ENCODE assay signal across 28 cellular contexts in genomic region chr1:34650090-34650489, GRCh38.
"Had no signal": no experiment of that assay in that cellular context is flagged by ENCODE, and none has a peak within 500 bp of the region (broad histone marks: within the 10 kb centered on the region; RNA-seq: fewer than 3 reads in every experiment).

No MANE protein-coding gene starts in this region.

- ATAC-seq: stimulated activated effector memory CD8-positive, alpha-beta T cell treated with anti-CD3 and anti-CD28 coated beads, Interleukin-12 subunit alpha, Interleukin-12 subunit beta, amount 100 ng/mL, for 72 hours; stimulated activated memory B cell treated with anti-CD40 and anti-IgM and Interleukin-4, amounts not matched to agents 10 μg/mL and 1 μg/mL and 100 μg/mL, for 72 hours; stimulated activated naive B cell treated with anti-CD40 and anti-IgM and Interleukin-4, amounts not matched to agents 10 μg/mL and 1 μg/mL and 100 μg/mL, for 72 hours; stimulated activated naive CD8-positive, alpha-beta T cell treated with anti-CD3 and anti-CD28 coated beads, Interleukin-15, amount 100 ng/mL, for 72 hours; stimulated activated naive CD8-positive, alpha-beta T cell treated with anti-CD3 and anti-CD28 coated beads, Interleukin-15, Interleukin-2, amounts not matched to agents 100 U/mL and 50 U/mL, for 24 hours; upper lobe of right lung had no signal

- H3K4me3 ChIP-seq: stomach, suprapubic skin, testis, thoracic aorta, thyroid gland, tibial artery, tibial nerve, transverse colon, upper lobe of left lung, upper lobe of right lung, uterus, vagina had no signal

- H3K4me1 ChIP-seq: stomach, suprapubic skin, testis, thyroid gland, tibial artery, tibial nerve, transverse colon, upper lobe of left lung, upper lobe of right lung, uterus, vagina had no signal

- H3K4me3 Mint-ChIP-seq: stimulated activated effector memory CD8-positive, alpha-beta T cell treated with anti-CD3 and anti-CD28 coated beads, Interleukin-12 subunit alpha, Interleukin-12 subunit beta, amount 100 ng/mL, for 72 hours; stimulated activated memory B cell treated with anti-CD40 and anti-IgM and Interleukin-4, amounts not matched to agents 10 μg/mL and 1 μg/mL and 100 μg/mL, for 72 hours; stimulated activated naive B cell treated with anti-CD40 and anti-IgM and Interleukin-4, amounts not matched to agents 10 μg/mL and 1 μg/mL and 100 μg/mL, for 72 hours; stimulated activated naive CD8-positive, alpha-beta T cell treated with anti-CD3 and anti-CD28 coated beads, Interleukin-15, amount 100 ng/mL, for 72 hours; stimulated activated naive CD8-positive, alpha-beta T cell treated with anti-CD3 and anti-CD28 coated beads, Interleukin-15, Interleukin-2, amounts not matched to agents 100 ng/mL and 50 ng/mL, for 24 hours; type B pancreatic cell had no signal

- H3K27me3 ChIP-seq: testis, thyroid gland, upper lobe of left lung, uterus, vagina had no signal

- H3K36me3 Mint-ChIP-seq: stimulated activated effector memory CD8-positive, alpha-beta T cell treated with anti-CD3 and anti-CD28 coated beads, Interleukin-12 subunit alpha, Interleukin-12 subunit beta, amount 100 ng/mL, for 72 hours; stimulated activated memory B cell treated with anti-CD40 and anti-IgM and Interleukin-4, amounts not matched to agents 10 μg/mL and 1 μg/mL and 100 μg/mL, for 72 hours; stimulated activated naive B cell treated with anti-CD40 and anti-IgM and Interleukin-4, amounts not matched to agents 10 μg/mL and 1 μg/mL and 100 μg/mL, for 72 hours; type B pancreatic cell had no signal

- H3K27ac Mint-ChIP-seq: stimulated activated effector memory CD8-positive, alpha-beta T cell treated with anti-CD3 and anti-CD28 coated beads, Interleukin-12 subunit alpha, Interleukin-12 subunit beta, amount 100 ng/mL, for 72 hours; stimulated activated memory B cell treated with anti-CD40 and anti-IgM and Interleukin-4, amounts not matched to agents 10 μg/mL and 1 μg/mL and 100 μg/mL, for 72 hours; stimulated activated naive CD8-positive, alpha-beta T cell treated with anti-CD3 and anti-CD28 coated beads, Interleukin-15, Interleukin-2, amounts not matched to agents 100 ng/mL and 50 ng/mL, for 24 hours; type B pancreatic cell had no signal

- H3K27ac ChIP-seq: stomach, suprapubic skin, testis, thoracic aorta, thyroid gland, tibial artery, tibial nerve, transverse colon, upper lobe of left lung, upper lobe of right lung, uterus, vagina had no signal

- DNase-seq: stimulated activated CD4-positive, alpha-beta T cell treated with anti-CD3 and anti-CD28 coated beads, Interleukin-2, amount 100 ng/mL, for 48 hours; stimulated activated CD4-positive, alpha-beta T cell treated with anti-CD3 and anti-CD28 coated beads, Interleukin-4, amount 100 ng/mL, for 1 hour; stimulated activated CD4-positive, alpha-beta T cell treated with anti-CD3 and anti-CD28 coated beads, Interleukin-4, amount 100 ng/mL, for 24 hours; stimulated activated CD4-positive, alpha-beta T cell treated with anti-CD3 and anti-CD28 coated beads, Interleukin-4, amount 100 ng/mL, for 4 hours; stimulated activated CD8-positive, alpha-beta memory T cell treated with anti-CD3 and anti-CD28 coated beads, Interleukin-4, amount 100 ng/mL, for 48 hours; stimulated activated naive B cell treated with anti-CD40 and anti-IgM and Interleukin-4, amounts not matched to agents 10 μg/mL and 1 μg/mL and 100 μg/mL, for 72 hours; stimulated activated naive CD4-positive, alpha-beta T cell; stimulated activated naive CD4-positive, alpha-beta T cell treated with Interleukin-2 at 50 U/mL for 16 hours; stimulated activated naive CD8-positive, alpha-beta T cell treated with anti-CD3 and anti-CD28 coated beads, Interleukin-15, amount 100 ng/mL, for 72 hours; stimulated activated naive CD8-positive, alpha-beta T cell treated with anti-CD3 and anti-CD28 coated beads, Interleukin-15, Interleukin-2, amounts not matched to agents 100 U/mL and 50 U/mL, for 24 hours; stomach; substantia nigra; testis; thyroid gland; tibial artery; transverse colon; trophoblast cell; upper lobe of right lung; uterus had no signal

- H3K4me1 Mint-ChIP-seq: stimulated activated effector memory CD8-positive, alpha-beta T cell treated with anti-CD3 and anti-CD28 coated beads, Interleukin-12 subunit alpha, Interleukin-12 subunit beta, amount 100 ng/mL, for 72 hours; stimulated activated naive CD8-positive, alpha-beta T cell treated with anti-CD3 and anti-CD28 coated beads, Interleukin-15, amount 100 ng/mL, for 72 hours had no signal

- H3K9me3 Mint-ChIP-seq: stimulated activated effector memory CD8-positive, alpha-beta T cell treated with anti-CD3 and anti-CD28 coated beads, Interleukin-12 subunit alpha, Interleukin-12 subunit beta, amount 100 ng/mL, for 72 hours; stimulated activated memory B cell treated with anti-CD40 and anti-IgM and Interleukin-4, amounts not matched to agents 10 μg/mL and 1 μg/mL and 100 μg/mL, for 72 hours; stimulated activated naive B cell treated with anti-CD40 and anti-IgM and Interleukin-4, amounts not matched to agents 10 μg/mL and 1 μg/mL and 100 μg/mL, for 72 hours; stimulated activated naive CD8-positive, alpha-beta T cell treated with anti-CD3 and anti-CD28 coated beads, Interleukin-15, amount 100 ng/mL, for 72 hours; stimulated activated naive CD8-positive, alpha-beta T cell treated with anti-CD3 and anti-CD28 coated beads, Interleukin-15, Interleukin-2, amounts not matched to agents 100 ng/mL and 50 ng/mL, for 24 hours; type B pancreatic cell had no signal

- H3K9me3 ChIP-seq: stomach, suprapubic skin, testis, thoracic aorta, thyroid gland, tibial artery, tibial nerve, transverse colon, upper lobe of left lung, upper lobe of right lung, uterus, vagina had no signal

- H3K36me3 ChIP-seq: stomach, suprapubic skin, thoracic aorta, thyroid gland, tibial artery, tibial nerve, transverse colon, upper lobe of left lung, upper lobe of right lung, uterus, vagina had no signal
